ENCODE assay signal across 8 cellular contexts in genomic region chr6:136643850-136644596, GRCh38.
DNase-seq lines count a peak whose midpoint lies in the region; ATAC-seq, FAIRE-seq and TF ChIP-seq lines count a peak whose summit lies in the region.

No MANE protein-coding gene starts in this region.

- peak; percentile 8 for DNase-seq in GM18507 (ENCODE audit: extremely low spot score, insufficient read length, low read depth)
- peak; percentile 48 for DNase-seq in HS-5 (ENCODE audit: low read depth)
- peak; percentile 32 to 44 for DNase-seq in NOMO-1 (lab: John Stamatoyannopoulos, UW; ENCODE audit: unreplicated experiment in 2 of 2)
- peak; percentile 20 to 61 (median 61) for DNase-seq in activated CD8-positive, alpha-beta memory T cell treated with anti-CD3 and anti-CD28 coated beads for 48 hours (ENCODE audit: low read depth in 2 of 3, low spot score in 2 of 3)
- DNase-seq in endothelial cell (ENCODE audit: low spot score) = peak; percentile 88
- peak; percentile 72 to 99 (median 89) for DNase-seq in mucosa of descending colon
- peak; percentile 65 for DNase-seq in stimulated activated CD8-positive, alpha-beta memory T cell treated with anti-CD3 and anti-CD28 coated beads, Interleukin-4, amount 100 ng/mL, for 24 hours (ENCODE audit: low read depth)

- no peaks in the 10 kb centered on the region for H3K9me3 ChIP-seq in mucosa of descending colon

- ATAC-seq in mucosa of descending colon = peak; percentile 98

- no peaks in the 10 kb centered on the region for H3K4me1 Mint-ChIP-seq in endothelial cell (ENCODE audit: unreplicated experiment)

- H3K27ac ChIP-seq in 22Rv1 = peak overlapping the region; percentile 42

- no peak overlapping the region for H3K4me3 ChIP-seq in mucosa of descending colon

- FAIRE-seq in GM18507 (lab: Jason Lieb, UNC) = peak; percentile 93

- H3K4me1 ChIP-seq in mucosa of descending colon (ENCODE audit: low read depth) = no peaks in the 10 kb centered on the region

- no peaks in the 10 kb centered on the region for H3K27me3 Mint-ChIP-seq in endothelial cell (ENCODE audit: unreplicated experiment)

- H3K36me3 Mint-ChIP-seq in endothelial cell (ENCODE audit: low read depth, unreplicated experiment) = no peaks in the 10 kb centered on the region

- no peaks in the 10 kb centered on the region for H3K36me3 ChIP-seq in mucosa of descending colon (ENCODE audit: low read depth)

- no peak overlapping the region for H3K27ac Mint-ChIP-seq in endothelial cell (ENCODE audit: unreplicated experiment)

- TF ChIP-seq CTCF in 22Rv1 (IDR thresholded peaks at IDR 0.05) (peak; percentile 93), endothelial cell (IDR thresholded peaks at IDR 0.05; ENCODE audit: unreplicated experiment) (peak; percentile 76), mucosa of descending colon (IDR thresholded peaks at IDR 0.05) (peak; percentile 64)

- intact Hi-C loops in mucosa of descending colon (cut with DNase I, micrococcal nuclease) = loop anchor here (2.0 to 5.0 kb wide), 2 partner anchors 148 to 149 kb away; partner anchors contain the start of gene MAP3K5 (in 2 of the 2)

- no peaks in the 10 kb centered on the region for H3K9me3 Mint-ChIP-seq in endothelial cell (ENCODE audit: unreplicated experiment)

- H3K4me3 Mint-ChIP-seq in endothelial cell (ENCODE audit: unreplicated experiment) = no peak overlapping the region

Comparison
In these comparisons a context has a peak if more than half of its experiments do, and no peak if none do; other contexts are left out.
1. DNase-seq: peak in every context shown above with its lines; median percentile 89 in mucosa of descending colon; 88 in endothelial cell; 65 in stimulated activated CD8-positive, alpha-beta memory T cell treated with anti-CD3 and anti-CD28 coated beads, Interleukin-4, amount 100 ng/mL, for 24 hours; 61 in activated CD8-positive, alpha-beta memory T cell treated with anti-CD3 and anti-CD28 coated beads for 48 hours; 48 in HS-5; 38 in NOMO-1; 8 in GM18507.